27 cellular contexts compared by ENCODE assay signal in genomic region chr11:8381343-8381742, GRCh38.
"Had no signal": no experiment of that assay in that cellular context is flagged by ENCODE, and none has a peak within 500 bp of the region (broad histone marks: within the 10 kb centered on the region; RNA-seq: fewer than 3 reads in every experiment).

No MANE protein-coding gene starts in this region.

- H3K27ac ChIP-seq: body of pancreas, breast epithelium, Peyer's patch, SK-N-MC had no signal

- H3K4me1 ChIP-seq: body of pancreas, breast epithelium, Peyer's patch had no signal

- H3K27me3 ChIP-seq: adrenal gland, body of pancreas, breast epithelium, MG63, Peyer's patch had no signal

- H3K9me3 ChIP-seq: adrenal gland, body of pancreas, breast epithelium, MG63, Peyer's patch had no signal

- ATAC-seq: activated CD8-positive, alpha-beta T cell treated with anti-CD3 and anti-CD28 coated beads, Interleukin-2, amount 10 ng/mL, durations not matched to agents 7 days and 5 days; activated naive CD4-positive, alpha-beta T cell treated with anti-CD3 and anti-CD28 coated beads, Interleukin-2, amount 50 U/mL, for 72 hours; body of pancreas; PC-3 had no signal

- H3K36me3 ChIP-seq: adrenal gland, breast epithelium, MG63, Peyer's patch had no signal

- H3K4me3 ChIP-seq: adrenal gland, body of pancreas, breast epithelium, MG63, Peyer's patch, SK-N-MC had no signal

- DNase-seq: activated CD4-positive, alpha-beta T cell treated with anti-CD3 and anti-CD28 coated beads, Interleukin-2, amount 10 ng/mL, durations not matched to agents 24 days and 14 days; activated CD4-positive, alpha-beta T cell treated with anti-CD3 and anti-CD28 coated beads, Interleukin-2, amount 50 U/mL, for 48 hours; activated CD8-positive, alpha-beta T cell treated with anti-CD3 and anti-CD28 coated beads, Interleukin-2, amount 10 ng/mL, durations not matched to agents 7 days and 5 days; activated gamma-delta T cell; activated naive CD4-positive, alpha-beta T cell treated with anti-CD3 and anti-CD28 coated beads for 36 hours; activated T-cell treated with anti-CD3 and anti-CD28 coated beads, Interleukin-2, amount 50 U/mL, for 24 hours; adrenal gland; body of pancreas; Karpas-422; KBM-7; MG63; NCI-H1048; NCI-H1105 treated with DMSO at 0.1 percent for 48 hours; NCI-H1436; NCI-H1694; NCI-H1930; NCI-H2081 treated with DMSO at 0.1 percent for 48 hours; NCI-H510A; NCI-H526; NCI-H748 treated with DMSO at 0.1 percent for 48 hours; NK-92 treated with Interleukin-12 subunit alpha and Interleukin-12 subunit beta, amount 100 ng/mL, for 24 hours; PC-3; Peyer's patch; RPMI8226 had no signal
